In the genomic region with DNA sequence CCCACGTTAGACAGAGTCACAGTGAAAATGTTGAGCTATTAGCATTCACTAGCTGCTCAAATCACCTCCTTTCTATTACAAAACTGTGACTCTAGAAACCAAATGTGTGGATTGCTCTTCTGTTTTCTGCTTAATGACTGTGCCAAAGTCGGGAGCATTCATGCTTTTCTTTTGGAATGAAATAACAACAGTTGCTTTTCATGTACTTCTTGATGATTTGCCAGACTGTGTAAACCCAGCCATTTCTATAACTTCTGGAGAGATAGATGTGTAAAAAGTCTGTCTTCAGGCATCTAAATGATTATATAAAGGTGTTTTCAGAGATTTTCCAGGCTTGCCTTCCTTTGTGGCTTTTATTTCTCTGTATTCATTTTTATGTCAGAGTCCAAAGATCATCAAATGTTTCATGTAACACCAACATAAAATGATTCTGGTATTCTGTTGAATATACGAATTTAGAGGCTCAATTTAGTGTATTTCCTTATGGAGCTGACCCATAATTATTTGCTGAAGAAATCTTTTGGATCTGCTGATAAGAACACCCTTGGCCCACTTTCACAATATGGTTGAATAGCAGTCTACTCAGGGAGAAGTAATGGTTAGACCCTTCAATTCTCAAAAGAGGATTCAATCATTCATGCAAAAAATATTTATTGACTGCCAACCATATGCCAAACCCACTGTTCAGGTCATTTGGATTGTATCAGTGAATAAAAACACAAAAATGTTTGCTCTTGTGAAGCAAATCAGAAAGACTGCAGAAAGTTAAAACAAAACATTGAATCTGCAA, we compare ENCODE assay signal across 16 cellular contexts.
DNase-seq lines count a peak whose midpoint lies in the region; ATAC-seq, FAIRE-seq and TF ChIP-seq lines count a peak whose summit lies in the region.
"Had no signal": no experiment of that assay in that cellular context is flagged by ENCODE, and none has a peak within 500 bp of the region (broad histone marks: within the 10 kb centered on the region; RNA-seq: fewer than 3 reads in every experiment).

No MANE protein-coding gene starts in this region.

- no peak overlapping the region for H3K4me3 ChIP-seq in neuronal stem cell (ENCODE audit: low read length in 2 of 2)

- H3K36me3 ChIP-seq in neuronal stem cell (replicated peaks in 1 of 2; ENCODE audit: control insufficient read depth in 2 of 2, insufficient read depth in 2 of 2, low read length in 2 of 2): no peaks in the 10 kb centered on the region

- in situ Hi-C loops in G401 (cut with HindIII; ENCODE audit: low sequenced_read_pairs): no loop called here

- TF ChIP-seq POLR2A in GM12892 (IDR thresholded peaks at IDR 0.05; ENCODE audit: low read depth, low read length): no peak

- H3K27ac ChIP-seq in neuronal stem cell (replicated peaks; ENCODE audit: low read length): no peak overlapping the region
- H3K27ac ChIP-seq: C4-2B, KMS-11 had no signal

- no peak overlapping the region for H3K27ac Mint-ChIP-seq in activated naive CD4-positive, alpha-beta T cell treated with anti-CD3 and anti-CD28 coated beads for 36 hours
- H3K27ac Mint-ChIP-seq: T-cell had no signal

- H3K23ac ChIP-seq in neuronal stem cell (ENCODE audit: low read depth, low read length, poor library complexity): no peak overlapping the region

- no peak overlapping the region for H4K91ac ChIP-seq in neuronal stem cell (ENCODE audit: low read depth, low read length, poor library complexity)

- H2BK120ac ChIP-seq in neuronal stem cell (ENCODE audit: low read depth, low read length): no peak overlapping the region

- H2AFZ ChIP-seq in neuronal stem cell (ENCODE audit: low read length): peak overlapping the region; percentile 57

- no peak overlapping the region for H2BK12ac ChIP-seq in neuronal stem cell (ENCODE audit: low read length)

- H3K27me3 ChIP-seq in neuronal stem cell (ENCODE audit: control insufficient read depth in 3 of 3, insufficient read depth in 3 of 3, low read depth in 1 of 3, low read length in 3 of 3): no peaks in the 10 kb centered on the region

- peaks cover 22% of the 10 kb centered on the region for H3K9me3 Mint-ChIP-seq in activated naive CD4-positive, alpha-beta T cell treated with anti-CD3 and anti-CD28 coated beads for 36 hours

- H3K4me3 Mint-ChIP-seq in activated naive CD4-positive, alpha-beta T cell treated with anti-CD3 and anti-CD28 coated beads for 36 hours: no peak overlapping the region
- H3K4me3 Mint-ChIP-seq: T-cell had no signal

- no peaks in the 10 kb centered on the region for H3K36me3 Mint-ChIP-seq in activated naive CD4-positive, alpha-beta T cell treated with anti-CD3 and anti-CD28 coated beads for 36 hours (ENCODE audit: low read depth)
- H3K36me3 Mint-ChIP-seq: T-cell had no signal

- no peak for ATAC-seq in GM21717 (IDR thresholded peaks at IDR 0.05; ENCODE audit: unreplicated experiment)
- ATAC-seq: T-cell had no signal

- H2BK5ac ChIP-seq in neuronal stem cell (ENCODE audit: low read length): no peak overlapping the region

- no peaks in the 10 kb centered on the region for H3K9me3 ChIP-seq in neuronal stem cell (replicated peaks in 1 of 2; ENCODE audit: control insufficient read depth in 2 of 2, insufficient read depth in 1 of 2, low read depth in 1 of 2, low read length in 2 of 2)

- no peak overlapping the region for H3K4me2 ChIP-seq in neuronal stem cell (ENCODE audit: insufficient read depth, low read length, poor library complexity, severe bottlenecking)
- H3K4me2 ChIP-seq: KMS-11 had no signal

- no peak overlapping the region for H3K14ac ChIP-seq in neuronal stem cell (ENCODE audit: low read length)

- no peak overlapping the region for H3K4ac ChIP-seq in neuronal stem cell (ENCODE audit: low read length)

- H3K18ac ChIP-seq in neuronal stem cell (ENCODE audit: low read length): no peak overlapping the region

- intact Hi-C loops in activated naive CD4-positive, alpha-beta T cell treated with anti-CD3 and anti-CD28 coated beads for 36 hours (cut with micrococcal nuclease): no loop called here

- H4K8ac ChIP-seq in neuronal stem cell (ENCODE audit: low read depth, low read length): no peak overlapping the region

- H3K27me3 Mint-ChIP-seq in activated naive CD4-positive, alpha-beta T cell treated with anti-CD3 and anti-CD28 coated beads for 36 hours (ENCODE audit: low read depth): no peaks in the 10 kb centered on the region
- H3K27me3 Mint-ChIP-seq: T-cell had no signal

- no peaks in the 10 kb centered on the region for H3K4me1 ChIP-seq in neuronal stem cell (ENCODE audit: control insufficient read depth in 2 of 2, insufficient read depth in 1 of 2, low read depth in 1 of 2, low read length in 2 of 2)

- no peak overlapping the region for H3K9ac ChIP-seq in neuronal stem cell (ENCODE audit: low read depth, low read length, poor library complexity)
- H3K9ac ChIP-seq: KMS-11 had no signal

- no peaks in the 10 kb centered on the region for H3K4me1 Mint-ChIP-seq in activated naive CD4-positive, alpha-beta T cell treated with anti-CD3 and anti-CD28 coated beads for 36 hours (ENCODE audit: low read depth)
- H3K4me1 Mint-ChIP-seq: T-cell had no signal

- CTCF ChIA-PET in activated naive CD4-positive, alpha-beta T cell treated with anti-CD3 and anti-CD28 coated beads for 36 hours (lab: Charles Lee): no interaction called here

- no CpG with 5 or more reads among the region's 3 CpGs for WGBS in neuronal stem cell (ENCODE audit: extremely low coverage in 2 of 2, insufficient read length in 2 of 2, insufficient replicate concordance in 1 of 2), 2 donors

- H2BK15ac ChIP-seq in neuronal stem cell (ENCODE audit: low read length): no peak overlapping the region

- DNase-seq in G401 (ENCODE audit: low spot score) (peak; percentile 92), NCI-H2171 (lab: John Stamatoyannopoulos, UW) (peak; percentile 67), cerebellar cortex (ENCODE audit: low spot score) (peak; percentile 91), neuronal stem cell (ENCODE audit: low spot score) (no peak), T1000 (lab: John Stamatoyannopoulos, UW) (no peak), GM12892 (ENCODE audit: insufficient read length) (no peak)
- DNase-seq in activated naive CD4-positive, alpha-beta T cell treated with anti-CD3 and anti-CD28 coated beads for 36 hours: no peak
- DNase-seq: DMS153, EL, NCI-H1092, NCI-H146, T-cell had no signal

- H3K79me1 ChIP-seq in neuronal stem cell (ENCODE audit: low read depth, low read length): no peaks in the 10 kb centered on the region

- no peak overlapping the region for H2AK5ac ChIP-seq in neuronal stem cell (ENCODE audit: low read depth, low read length)

- no peak for FAIRE-seq in GM12892 (lab: Jason Lieb, UNC)
- FAIRE-seq: GM19239 had no signal

Comparison
In these comparisons a context has a peak if more than half of its experiments do, and no peak if none do; other contexts are left out.
1. DNase-seq: peak in G401 (single experiment), NCI-H2171 (single experiment) and cerebellar cortex (single experiment); none in neuronal stem cell (single experiment), activated naive CD4-positive, alpha-beta T cell treated with anti-CD3 and anti-CD28 coated beads for 36 hours (single experiment), T1000 (single experiment) and GM12892 (single experiment).